13 cellular contexts compared by ENCODE assay signal in the genomic region with DNA sequence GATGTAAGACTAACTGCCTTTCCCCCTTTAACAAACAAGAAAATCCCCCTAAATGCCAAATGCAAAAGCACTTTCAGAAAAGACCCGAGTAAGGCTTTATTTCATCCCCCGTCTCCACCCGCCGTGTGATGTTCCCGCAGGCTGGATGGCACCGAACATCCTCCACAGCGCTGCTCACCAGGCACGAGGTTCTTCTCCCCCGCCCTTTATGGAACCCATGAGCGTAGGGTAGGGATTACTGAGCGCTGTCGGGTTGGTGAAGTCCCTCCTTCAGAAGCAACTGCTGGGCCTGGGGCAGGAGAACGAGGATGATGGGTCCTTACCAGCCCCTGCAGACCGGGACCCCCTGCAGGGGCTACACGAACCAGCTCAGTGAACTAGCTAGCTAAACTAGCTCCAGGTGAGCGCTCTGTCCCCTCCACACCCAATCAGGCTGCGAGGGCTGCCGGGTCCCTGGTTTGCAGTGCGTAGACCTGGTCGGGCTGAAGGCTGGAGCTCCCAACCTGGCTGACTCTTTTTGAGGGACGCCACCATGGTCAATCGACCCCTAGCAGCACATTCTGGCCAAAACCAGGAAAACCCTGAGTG.
A peak's percentile ranks its signal among the peaks of the same experiment; 100 is the strongest.
DNase-seq lines count a peak whose midpoint lies in the region; ATAC-seq and TF ChIP-seq lines count a peak whose summit lies in the region.
"Had no signal": no experiment of that assay in that cellular context is flagged by ENCODE, and none has a peak within 500 bp of the region (broad histone marks: within the 10 kb centered on the region; RNA-seq: fewer than 3 reads in every experiment).

No MANE protein-coding gene starts in this region.

- peak overlapping the region; percentile 50 for H3K27ac Mint-ChIP-seq in activated naive CD4-positive, alpha-beta T cell treated with anti-CD3 and anti-CD28 coated beads, Interleukin-2, amount 10 ng/mL, durations not matched to agents 7 days and 5 days
- peak overlapping the region; percentile 83 to 96 (median 92) for H3K27ac Mint-ChIP-seq in brain

- H3K27ac ChIP-seq in thoracic aorta: peak overlapping the region; percentile 60 to 64
- H3K27ac ChIP-seq: right lobe of liver, WERI-Rb-1 had no signal

- TF ChIP-seq CTCF in brain (conservative IDR thresholded peaks at IDR 0.05) (no peak), mucosa of descending colon (IDR thresholded peaks at IDR 0.05) (no peak), thoracic aorta (IDR thresholded peaks at IDR 0.05) (no peak)

- H3K4me1 Mint-ChIP-seq in activated naive CD4-positive, alpha-beta T cell treated with anti-CD3 and anti-CD28 coated beads, Interleukin-2, amount 10 ng/mL, durations not matched to agents 7 days and 5 days: peaks cover 48% of the 10 kb centered on the region
- H3K4me1 Mint-ChIP-seq in brain: peaks cover 97% of the 10 kb centered on the region

- ATAC-seq in mucosa of descending colon (no peak), thoracic aorta (ENCODE audit: insufficient number of reproducible peaks, low FRiP score, low read depth) (no peak), GM21526 (IDR thresholded peaks at IDR 0.05; ENCODE audit: low FRiP score, unreplicated experiment) (no peak)
- ATAC-seq: A549, right lobe of liver had no signal

- no peaks in the 10 kb centered on the region for H3K27me3 Mint-ChIP-seq in activated naive CD4-positive, alpha-beta T cell treated with anti-CD3 and anti-CD28 coated beads, Interleukin-2, amount 10 ng/mL, durations not matched to agents 7 days and 5 days
- H3K27me3 Mint-ChIP-seq in brain: peaks cover 4% of the 10 kb centered on the region

- H3K36me3 ChIP-seq in mucosa of descending colon (ENCODE audit: low read depth) (no peaks in the 10 kb centered on the region), thoracic aorta (no peaks in the 10 kb centered on the region)
- H3K36me3 ChIP-seq: right lobe of liver, WERI-Rb-1 had no signal

- H3K4me3 Mint-ChIP-seq in activated naive CD4-positive, alpha-beta T cell treated with anti-CD3 and anti-CD28 coated beads, Interleukin-2, amount 10 ng/mL, durations not matched to agents 7 days and 5 days: no peak overlapping the region
- H3K4me3 Mint-ChIP-seq in brain: peak overlapping the region in 1 of 5 experiments; percentile 67

- CTCF ChIA-PET in activated naive CD4-positive, alpha-beta T cell treated with anti-CD3 and anti-CD28 coated beads, Interleukin-2, amount 10 ng/mL, durations not matched to agents 7 days and 5 days (lab: Charles Lee): interaction anchor here (1.1 to 1.6 kb wide), 2 partner anchors 10 to 169 kb away, joined by 3 to 4 read pairs; no protein-coding TSS in a partner anchor

- H3K9me3 Mint-ChIP-seq in activated naive CD4-positive, alpha-beta T cell treated with anti-CD3 and anti-CD28 coated beads, Interleukin-2, amount 10 ng/mL, durations not matched to agents 7 days and 5 days: no peaks in the 10 kb centered on the region
- no peaks in the 10 kb centered on the region for H3K9me3 Mint-ChIP-seq in brain

- H3K9me3 ChIP-seq in mucosa of descending colon (no peaks in the 10 kb centered on the region), thoracic aorta (no peaks in the 10 kb centered on the region)
- H3K9me3 ChIP-seq: A549, right lobe of liver, SK-N-SH had no signal

- H3K27me3 ChIP-seq in thoracic aorta (replicated peaks; ENCODE audit: insufficient read depth): no peaks in the 10 kb centered on the region
- H3K27me3 ChIP-seq: right lobe of liver had no signal

- DNase-seq in activated naive CD4-positive, alpha-beta T cell treated with anti-CD3 and anti-CD28 coated beads, Interleukin-2, amount 10 ng/mL, durations not matched to agents 7 days and 5 days: no peak
- no peak for DNase-seq in activated naive CD4-positive, alpha-beta T cell treated with anti-CD3 and anti-CD28 coated beads, Interleukin-2, amount 50 U/mL, for 16 hours
- DNase-seq in mucosa of descending colon (peak in 2 of 3 donors; percentile 19 to 45), thoracic aorta (ENCODE audit: low spot score) (no peak), epidermal melanocyte (ENCODE audit: insufficient read length, low spot score) (no peak), NCI-H2029 (lab: John Stamatoyannopoulos, UW) (no peak)
- DNase-seq: activated CD8-positive, alpha-beta memory T cell treated with anti-CD3 and anti-CD28 coated beads, Interleukin-2, amount 50 U/mL, for 48 hours; right lobe of liver; SK-N-SH; WERI-Rb-1 had no signal

- H3K4me3 ChIP-seq in mucosa of descending colon: no peak overlapping the region
- no peak overlapping the region for H3K4me3 ChIP-seq in thoracic aorta
- H3K4me3 ChIP-seq: A549, right lobe of liver had no signal

- H3K4me1 ChIP-seq in mucosa of descending colon (ENCODE audit: low read depth): peaks cover 56% of the 10 kb centered on the region
- peaks cover 63 to 95% of the 10 kb centered on the region in 2 donors for H3K4me1 ChIP-seq in thoracic aorta (ENCODE audit: control insufficient read depth in 1 of 2, low read depth in 2 of 2)

- H3K36me3 Mint-ChIP-seq in activated naive CD4-positive, alpha-beta T cell treated with anti-CD3 and anti-CD28 coated beads, Interleukin-2, amount 10 ng/mL, durations not matched to agents 7 days and 5 days: peaks cover 31% of the 10 kb centered on the region
- no peaks in the 10 kb centered on the region for H3K36me3 Mint-ChIP-seq in brain

- intact Hi-C loops in mucosa of descending colon (cut with DNase I, micrococcal nuclease): loop anchor here in 1 of 2 donors (10.0 kb wide), 1 partner anchor 76 kb away; a partner anchor contains a TSS

Comparison
In these comparisons a context has a peak if more than half of its experiments do, and no peak if none do; other contexts are left out.
1. DNase-seq: peak in mucosa of descending colon (2 of 3); none in activated naive CD4-positive, alpha-beta T cell treated with anti-CD3 and anti-CD28 coated beads, Interleukin-2, amount 10 ng/mL, durations not matched to agents 7 days and 5 days (single experiment), activated naive CD4-positive, alpha-beta T cell treated with anti-CD3 and anti-CD28 coated beads, Interleukin-2, amount 50 U/mL, for 16 hours (single experiment), thoracic aorta (single experiment), epidermal melanocyte (single experiment) and NCI-H2029 (single experiment).